Comparison of ENCODE assay signal across 8 cellular contexts in the genomic region with DNA sequence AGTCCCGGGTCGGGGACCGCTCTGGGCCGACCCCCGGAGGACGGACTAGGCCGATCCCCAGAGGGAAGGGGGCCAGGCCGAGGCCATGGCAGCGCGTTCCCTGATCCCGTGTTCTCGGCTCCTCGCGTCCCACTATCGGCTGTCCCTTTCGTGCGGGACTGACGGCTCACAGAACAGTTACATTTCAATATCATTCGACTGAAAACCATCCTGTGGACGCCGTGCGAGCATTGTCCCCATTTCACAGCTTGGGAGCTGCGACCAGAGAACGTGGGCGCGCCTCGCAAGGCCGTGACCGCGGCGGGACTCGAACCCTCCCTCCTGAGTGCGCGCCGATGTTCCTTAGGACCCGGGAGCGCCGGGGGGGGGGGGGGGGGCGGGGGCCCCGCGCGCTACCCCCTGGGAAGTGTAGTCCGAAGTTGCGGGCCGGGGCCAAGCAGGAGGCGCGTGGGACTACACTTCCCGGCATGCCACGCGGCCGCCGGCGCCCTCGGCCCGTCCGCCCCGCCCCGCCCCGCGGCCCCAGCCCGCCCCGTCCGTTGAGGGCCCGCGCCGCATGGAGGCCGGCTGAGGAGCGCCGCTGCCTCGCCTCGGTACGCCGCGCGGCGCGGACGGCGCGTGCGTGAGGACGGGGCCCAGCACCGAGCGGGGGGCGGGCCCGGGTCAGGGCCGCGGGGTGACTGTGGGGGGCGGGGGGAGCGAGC. TPM values are rescaled to one million over a fixed set of nuclear protein-coding genes. Genes with fewer than 3 reads are reported as not detected.
A peak's percentile ranks its signal among the peaks of the same experiment; 100 is the strongest.
DNase-seq lines count a peak whose midpoint lies in the region; TF ChIP-seq lines count a peak whose summit lies in the region.

A gene with protein sequence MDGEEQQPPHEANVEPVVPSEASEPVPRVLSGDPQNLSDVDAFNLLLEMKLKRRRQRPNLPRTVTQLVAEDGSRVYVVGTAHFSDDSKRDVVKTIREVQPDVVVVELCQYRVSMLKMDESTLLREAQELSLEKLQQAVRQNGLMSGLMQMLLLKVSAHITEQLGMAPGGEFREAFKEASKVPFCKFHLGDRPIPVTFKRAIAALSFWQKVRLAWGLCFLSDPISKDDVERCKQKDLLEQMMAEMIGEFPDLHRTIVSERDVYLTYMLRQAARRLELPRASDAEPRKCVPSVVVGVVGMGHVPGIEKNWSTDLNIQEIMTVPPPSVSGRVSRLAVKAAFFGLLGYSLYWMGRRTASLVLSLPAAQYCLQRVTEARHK (plus strand): TSS at position 530 of the 704 bp plus-strand sequence. CDS start 7,148 bp downstream, outside the sequence.

- H3K9me3 ChIP-seq in osteoblast (ENCODE audit: low read depth, low read length) (no peaks in the 10 kb centered on the region), suprapubic skin (no peaks in the 10 kb centered on the region)

- H3K79me2 ChIP-seq in osteoblast (ENCODE audit: insufficient read depth, low read length) = peaks cover 38% of the 10 kb centered on the region

- H3K4me1 ChIP-seq in osteoblast (ENCODE audit: insufficient read depth, low read length) = peaks cover 11% of the 10 kb centered on the region
- peaks cover 70% of the 10 kb centered on the region for H3K4me1 ChIP-seq in suprapubic skin

- no peaks in the 10 kb centered on the region for H3K9me3 Mint-ChIP-seq in activated naive CD8-positive, alpha-beta T cell treated with anti-CD3 and anti-CD28 coated beads for 36 hours
- H3K9me3 Mint-ChIP-seq in glutamatergic neuron (ENCODE audit: unreplicated experiment) = peaks cover 5% of the 10 kb centered on the region

- peak within 1 kb of the TSS; percentile 92 for H3K4me2 ChIP-seq in osteoblast (ENCODE audit: insufficient read depth, low read length)

- 0% methylated on average over 3 of the region's 90 CpGs for WGBS in suprapubic skin

- no peak for TF ChIP-seq POLR2A in suprapubic skin (IDR thresholded peaks at IDR 0.05)

- peak; percentile 87 for DNase-seq in AG10803 (ENCODE audit: low read depth)
- peak; percentile 97 for DNase-seq in GM19240 (ENCODE audit: insufficient read length, low spot score)
- peak; percentile 52 for DNase-seq in LNCaP clone FGC (ENCODE audit: low read depth)
- peak; percentile 31 to 73 for DNase-seq in SW 1271 (lab: John Stamatoyannopoulos, UW)
- peak; percentile 93 for DNase-seq in activated naive CD8-positive, alpha-beta T cell treated with anti-CD3 and anti-CD28 coated beads for 36 hours
- DNase-seq in glutamatergic neuron = peak; percentile 91
- peak; percentile 100 for DNase-seq in osteoblast (ENCODE audit: insufficient read length, low spot score, missing footprints)
- peak; percentile 88 to 94 for DNase-seq in suprapubic skin (ENCODE audit: low spot score in 2 of 2)

- no peak for TF ChIP-seq EP300 in suprapubic skin (IDR thresholded peaks at IDR 0.05)

- peak within 1 kb of the TSS; percentile 86 for H3K27ac Mint-ChIP-seq in activated naive CD8-positive, alpha-beta T cell treated with anti-CD3 and anti-CD28 coated beads for 36 hours
- peak within 1 kb of the TSS; percentile 80 for H3K27ac Mint-ChIP-seq in glutamatergic neuron (ENCODE audit: unreplicated experiment)

- H2AFZ ChIP-seq in osteoblast (ENCODE audit: low read length) = peak within 1 kb of the TSS; percentile 93

- H3K4me1 Mint-ChIP-seq in activated naive CD8-positive, alpha-beta T cell treated with anti-CD3 and anti-CD28 coated beads for 36 hours = peaks cover 28% of the 10 kb centered on the region
- H3K4me1 Mint-ChIP-seq in glutamatergic neuron (ENCODE audit: low read depth, unreplicated experiment) = peaks cover 7% of the 10 kb centered on the region

- peak within 1 kb of the TSS; percentile 67 for H3K4me3 ChIP-seq in AG10803 (ENCODE audit: low read length)
- H3K4me3 ChIP-seq in LNCaP clone FGC (ENCODE audit: low read depth, low read length) = peak within 1 kb of the TSS; percentile 80
- peak within 1 kb of the TSS; percentile 78 for H3K4me3 ChIP-seq in osteoblast (ENCODE audit: insufficient read depth, low read length)
- peak within 1 kb of the TSS; percentile 63 for H3K4me3 ChIP-seq in suprapubic skin

- peaks cover 6% of the 10 kb centered on the region for H3K36me3 ChIP-seq in osteoblast (ENCODE audit: insufficient read depth, low read length)
- H3K36me3 ChIP-seq in suprapubic skin = no peaks in the 10 kb centered on the region

- H3K27me3 ChIP-seq in osteoblast (ENCODE audit: insufficient read depth, low read length) = no peaks in the 10 kb centered on the region
- no peaks in the 10 kb centered on the region for H3K27me3 ChIP-seq in suprapubic skin

- peaks cover 16% of the 10 kb centered on the region for H4K20me1 ChIP-seq in osteoblast (ENCODE audit: insufficient read depth, low read length)

- no peaks in the 10 kb centered on the region for H3K27me3 Mint-ChIP-seq in activated naive CD8-positive, alpha-beta T cell treated with anti-CD3 and anti-CD28 coated beads for 36 hours
- H3K27me3 Mint-ChIP-seq in glutamatergic neuron (ENCODE audit: unreplicated experiment) = peaks cover 4% of the 10 kb centered on the region

- peaks cover 7% of the 10 kb centered on the region for H3K36me3 Mint-ChIP-seq in activated naive CD8-positive, alpha-beta T cell treated with anti-CD3 and anti-CD28 coated beads for 36 hours
- no peaks in the 10 kb centered on the region for H3K36me3 Mint-ChIP-seq in glutamatergic neuron (ENCODE audit: unreplicated experiment)

- peak within 1 kb of the TSS; percentile 94 for H3K4me3 Mint-ChIP-seq in activated naive CD8-positive, alpha-beta T cell treated with anti-CD3 and anti-CD28 coated beads for 36 hours
- peak within 1 kb of the TSS; percentile 89 for H3K4me3 Mint-ChIP-seq in glutamatergic neuron (ENCODE audit: unreplicated experiment)

- H3K27ac ChIP-seq in osteoblast (ENCODE audit: low read depth, low read length) = peak within 1 kb of the TSS; percentile 50
- peak within 1 kb of the TSS; percentile 26 for H3K27ac ChIP-seq in suprapubic skin

- no peak for TF ChIP-seq CTCF in AG10803 (conservative IDR thresholded peaks at IDR 0.05; ENCODE audit: low read length)
- no peak for TF ChIP-seq CTCF in LNCaP clone FGC (IDR thresholded peaks at IDR 0.05; ENCODE audit: control insufficient read depth, extremely low read depth, insufficient read depth)
- TF ChIP-seq CTCF in glutamatergic neuron (IDR thresholded peaks at IDR 0.05; ENCODE audit: partially characterized antibody, unreplicated experiment) = no peak
- no peak for TF ChIP-seq CTCF in osteoblast (IDR thresholded peaks at IDR 0.05; ENCODE audit: extremely low read depth, low read depth, low read length)
- no peak for TF ChIP-seq CTCF in suprapubic skin (IDR thresholded peaks at IDR 0.05)

RNA-seq across cellular contexts. Expression of the gene that starts here (rescaled TPM):
- total RNA-seq in activated naive CD8-positive, alpha-beta T cell treated with anti-CD3 and anti-CD28 coated beads for 36 hours = 10 to 100 TPM; 77.8 to 79.4 TPM
- total RNA-seq in glutamatergic neuron (ENCODE audit: unreplicated experiment) = 31.3 TPM
- 13.6 and 13.8 TPM in 2 replicates for total RNA-seq in osteoblast
- total RNA-seq in suprapubic skin = 10 to 100 TPM; 35.7 to 78.2 (median 39.1) TPM

Comparison
In these comparisons a context has a peak if more than half of its experiments do, and no peak if none do; other contexts are left out.
1. Peak in every context shown above with its lines: DNase-seq, H3K4me3 ChIP-seq and H3K27ac ChIP-seq.